Comparison of ENCODE assay signal across 8 cellular contexts in the genomic region with DNA sequence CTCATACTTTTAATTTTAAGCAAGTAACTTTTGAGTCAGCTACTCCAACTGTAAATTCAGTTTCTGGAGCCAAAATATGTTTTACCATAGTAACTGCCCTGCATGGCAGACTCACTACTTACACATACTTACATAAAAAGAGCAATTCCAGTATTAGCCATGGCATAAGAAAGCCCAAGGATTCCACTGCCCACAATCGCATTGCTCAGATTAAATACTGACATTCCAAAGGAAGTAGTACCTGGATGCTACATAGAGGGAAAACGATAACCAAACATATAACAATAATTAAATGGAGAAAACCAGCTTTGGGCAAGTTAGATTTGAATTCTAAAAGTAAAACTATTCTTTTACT. TPM values are rescaled to one million over a fixed set of nuclear protein-coding genes. Genes with fewer than 3 reads are reported as not detected.
A peak's percentile ranks its signal among the peaks of the same experiment; 100 is the strongest.
DNase-seq lines count a peak whose midpoint lies in the region; ATAC-seq, FAIRE-seq and TF ChIP-seq lines count a peak whose summit lies in the region.

No MANE protein-coding gene starts in this region.

- intact Hi-C loops in kidney (cut with DNase I): no loop called here
- intact Hi-C loops in testis (cut with DNase I; ENCODE audit: low total_unique reads): loop anchor here (10.0 kb wide), 1 partner anchor 294 kb away; no protein-coding TSS in a partner anchor
- intact Hi-C loops in left colon (cut with DNase I, micrococcal nuclease): no loop called here

- no peak for FAIRE-seq in kidney (lab: Jason Lieb, UNC)

- DNase-seq in T-helper 2 cell treated with Interferon-gamma antibody and Interleukin-4, amounts not matched to agents 5 μg/mL and 100 μg/mL, for 36 hours (ENCODE audit: low spot score): no peak
- DNase-seq in T-helper 2 cell (no peak), kidney (no peak), testis (no peak), left colon (no peak), HEK293T (ENCODE audit: extremely low spot score) (no peak), COLO668 (lab: John Stamatoyannopoulos, UW; ENCODE audit: unreplicated experiment) (no peak)
- DNase-seq in activated naive CD8-positive, alpha-beta T cell treated with anti-CD3 and anti-CD28 coated beads for 36 hours: no peak

- ATAC-seq in left colon: no peak

- CTCF ChIA-PET in HEK293T (lab: Yijun Ruan, JAX): no interaction called here

- TF ChIP-seq CTCF in kidney (IDR thresholded peaks at IDR 0.05; ENCODE audit: borderline replicate concordance, extremely low read depth, insufficient read depth) (no peak), testis (IDR thresholded peaks at IDR 0.05) (no peak)

- H3K4me3 ChIP-seq in kidney (ENCODE audit: low read length in 2 of 2): peak overlapping the region; percentile 76 to 90
- H3K4me3 ChIP-seq in testis: peak overlapping the region; percentile 88 to 99

- H3K36me3 Mint-ChIP-seq in T-helper 2 cell treated with Interferon-gamma antibody and Interleukin-4, amounts not matched to agents 5 μg/mL and 100 μg/mL, for 36 hours (ENCODE audit: low read depth): peaks cover 65% of the 10 kb centered on the region
- peaks cover 66% of the 10 kb centered on the region for H3K36me3 Mint-ChIP-seq in activated naive CD8-positive, alpha-beta T cell treated with anti-CD3 and anti-CD28 coated beads for 36 hours

- H3K4me1 ChIP-seq in kidney (ENCODE audit: control insufficient read depth in 1 of 2, insufficient read depth in 1 of 2, low read depth in 1 of 2, low read length in 2 of 2) (peaks cover 27 to 28% of the 10 kb centered on the region in 2 donors), testis (peaks cover 42% of the 10 kb centered on the region)

- no peak for TF ChIP-seq POLR2A in testis (IDR thresholded peaks at IDR 0.05)

- 8 to 11% methylated on average over 2 of the region's 2 CpGs for WGBS in testis, 2 donors

- no peaks in the 10 kb centered on the region for H3K27me3 ChIP-seq in testis

- POLR2A ChIA-PET in HEK293T (lab: Yijun Ruan, JAX): interaction anchor here (1.6 to 2.1 kb wide), 3 partner anchors 12 to 186 kb away, joined by 3 to 5 read pairs (median 5); no protein-coding TSS in a partner anchor

- H3K27ac ChIP-seq in kidney (ENCODE audit: low read depth in 2 of 2, low read length in 2 of 2): peak overlapping the region in 1 of 2 donors; percentile 98
- H3K27ac ChIP-seq in testis: peak overlapping the region; percentile 35 to 100

- H3K36me3 ChIP-seq in kidney (ENCODE audit: control insufficient read depth in 1 of 2, insufficient read depth in 2 of 2, low read length in 2 of 2): peaks cover 30 to 44% of the 10 kb centered on the region in 2 donors
- H3K36me3 ChIP-seq in testis (ENCODE audit: low read depth, missing control alignments): no peaks in the 10 kb centered on the region

- H3K4me1 Mint-ChIP-seq in T-helper 2 cell treated with Interferon-gamma antibody and Interleukin-4, amounts not matched to agents 5 μg/mL and 100 μg/mL, for 36 hours (ENCODE audit: low read depth): peaks cover 56% of the 10 kb centered on the region
- H3K4me1 Mint-ChIP-seq in activated naive CD8-positive, alpha-beta T cell treated with anti-CD3 and anti-CD28 coated beads for 36 hours: peaks cover 57% of the 10 kb centered on the region

- peak overlapping the region; percentile 97 for H3K4me3 Mint-ChIP-seq in T-helper 2 cell treated with Interferon-gamma antibody and Interleukin-4, amounts not matched to agents 5 μg/mL and 100 μg/mL, for 36 hours
- H3K4me3 Mint-ChIP-seq in activated naive CD8-positive, alpha-beta T cell treated with anti-CD3 and anti-CD28 coated beads for 36 hours: peak overlapping the region; percentile 95

- peak overlapping the region; percentile 62 to 74 for H3K9ac ChIP-seq in kidney (ENCODE audit: low read length in 2 of 2)

- no peaks in the 10 kb centered on the region for H3K9me3 Mint-ChIP-seq in T-helper 2 cell treated with Interferon-gamma antibody and Interleukin-4, amounts not matched to agents 5 μg/mL and 100 μg/mL, for 36 hours
- peaks cover 3% of the 10 kb centered on the region for H3K9me3 Mint-ChIP-seq in activated naive CD8-positive, alpha-beta T cell treated with anti-CD3 and anti-CD28 coated beads for 36 hours

- peaks cover 7% of the 10 kb centered on the region for H3K27me3 Mint-ChIP-seq in T-helper 2 cell treated with Interferon-gamma antibody and Interleukin-4, amounts not matched to agents 5 μg/mL and 100 μg/mL, for 36 hours (ENCODE audit: low read depth)
- peaks cover 11% of the 10 kb centered on the region for H3K27me3 Mint-ChIP-seq in activated naive CD8-positive, alpha-beta T cell treated with anti-CD3 and anti-CD28 coated beads for 36 hours

- peak overlapping the region; percentile 99 for H3K27ac Mint-ChIP-seq in T-helper 2 cell treated with Interferon-gamma antibody and Interleukin-4, amounts not matched to agents 5 μg/mL and 100 μg/mL, for 36 hours
- H3K27ac Mint-ChIP-seq in activated naive CD8-positive, alpha-beta T cell treated with anti-CD3 and anti-CD28 coated beads for 36 hours: peak overlapping the region; percentile 100

- H3K9me3 ChIP-seq in kidney (ENCODE audit: control insufficient read depth in 1 of 2, low read length in 2 of 2) (no peaks in the 10 kb centered on the region), testis (no peaks in the 10 kb centered on the region)

TF ChIP-seq in HEK293T, 16 proteins besides CTCF, POLR2A, EP300 and RAD21:
- TF ChIP-seq FOXM1 (IDR thresholded peaks at IDR 0.05; ENCODE audit: borderline replicate concordance) (no peak), HDGF (IDR thresholded peaks at IDR 0.05; ENCODE audit: borderline replicate concordance) (no peak), BHLHE40 (IDR thresholded peaks at IDR 0.05; ENCODE audit: borderline replicate concordance) (no peak), TARDBP (IDR thresholded peaks at IDR 0.05) (no peak), ZNF384 (IDR thresholded peaks at IDR 0.05) (no peak), SUZ12 (IDR thresholded peaks at IDR 0.05) (no peak), NFRKB (IDR thresholded peaks at IDR 0.05) (no peak), ARNT (IDR thresholded peaks at IDR 0.05) (no peak), FOXA1 (IDR thresholded peaks at IDR 0.05) (no peak), LEF1 (IDR thresholded peaks at IDR 0.05; ENCODE audit: borderline replicate concordance) (no peak), FOXK2 (IDR thresholded peaks at IDR 0.05) (no peak), ELF4 (IDR thresholded peaks at IDR 0.05) (no peak), SP1 (IDR thresholded peaks at IDR 0.05) (no peak), CTBP1 (IDR thresholded peaks at IDR 0.05; ENCODE audit: borderline replicate concordance) (no peak), L3MBTL2 (conservative IDR thresholded peaks at IDR 0.05) (no peak)
- TF ChIP-seq, protein P1, sequence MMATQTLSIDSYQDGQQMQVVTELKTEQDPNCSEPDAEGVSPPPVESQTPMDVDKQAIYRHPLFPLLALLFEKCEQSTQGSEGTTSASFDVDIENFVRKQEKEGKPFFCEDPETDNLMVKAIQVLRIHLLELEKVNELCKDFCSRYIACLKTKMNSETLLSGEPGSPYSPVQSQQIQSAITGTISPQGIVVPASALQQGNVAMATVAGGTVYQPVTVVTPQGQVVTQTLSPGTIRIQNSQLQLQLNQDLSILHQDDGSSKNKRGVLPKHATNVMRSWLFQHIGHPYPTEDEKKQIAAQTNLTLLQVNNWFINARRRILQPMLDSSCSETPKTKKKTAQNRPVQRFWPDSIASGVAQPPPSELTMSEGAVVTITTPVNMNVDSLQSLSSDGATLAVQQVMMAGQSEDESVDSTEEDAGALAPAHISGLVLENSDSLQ (IDR thresholded peaks at IDR 0.05): no peak

RNA-seq across cellular contexts. Expression of gene SLC38A2, which starts 2.2 kb away (rescaled TPM):
- 100 to 1,000 TPM; 227 to 230 TPM for total RNA-seq in activated naive CD8-positive, alpha-beta T cell treated with anti-CD3 and anti-CD28 coated beads for 36 hours
- total RNA-seq in kidney: 189 TPM
- polyA plus RNA-seq in kidney (ENCODE audit: insufficient read depth, low read depth, low replicate concordance): 38.6 TPM
- total RNA-seq in testis: 100 to 1,000 TPM; 151 to 220 TPM
- 56.4 TPM for polyA plus RNA-seq in testis (ENCODE audit: insufficient read depth, low read depth, low replicate concordance)
- total RNA-seq in left colon: 100 to 1,000 TPM; 128 to 220 TPM
